ENCODE assay signal across 20 cellular contexts in the genomic region with DNA sequence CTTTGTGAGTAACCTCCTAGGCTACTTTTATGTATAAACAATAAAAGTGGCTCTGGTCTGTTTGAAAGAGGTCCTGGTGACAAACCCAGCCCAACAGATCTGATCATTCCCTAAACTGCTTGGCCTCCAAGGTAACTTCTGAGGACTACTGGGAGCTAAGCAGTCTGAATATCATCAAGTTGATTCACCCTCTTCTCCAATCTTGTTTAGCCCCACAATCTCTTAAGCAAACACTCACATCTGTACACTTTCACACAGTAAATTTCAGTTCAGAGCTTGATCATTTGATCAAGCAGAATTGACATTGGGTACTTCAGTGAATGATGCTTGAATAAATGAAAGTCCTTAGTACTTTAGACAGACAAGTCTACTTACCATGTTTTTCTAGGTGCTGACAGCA.
"Had no signal": no experiment of that assay in that cellular context is flagged by ENCODE, and none has a peak within 500 bp of the region (broad histone marks: within the 10 kb centered on the region; RNA-seq: fewer than 3 reads in every experiment).

No MANE protein-coding gene starts in this region.

- DNase-seq: activated CD4-positive, alpha-beta T cell treated with anti-CD3 and anti-CD28 coated beads, Interleukin-2, amount 10 ng/mL, durations not matched to agents 7 days and 5 days; activated CD4-positive, CD25-positive, alpha-beta regulatory T cell treated with anti-CD3 and anti-CD28 coated beads, Interleukin-2, amount 50 U/mL, for 72 hours; activated CD8-positive, alpha-beta memory T cell treated with anti-CD3 and anti-CD28 coated beads, Interleukin-2, amount 10 ng/mL, durations not matched to agents 7 days and 5 days; activated CD8-positive, alpha-beta T cell treated with anti-CD3 and anti-CD28 coated beads for 36 hours; activated effector memory CD4-positive, alpha-beta T cell treated with anti-CD3 and anti-CD28 coated beads, Interleukin-2, amount 50 U/mL, for 16 hours; activated naive CD4-positive, alpha-beta T cell treated with anti-CD3 and anti-CD28 coated beads, Interleukin-2, amount 10 ng/mL, durations not matched to agents 7 days and 5 days; activated T-cell treated with anti-CD3 and anti-CD28 coated beads for 4 hours; head of caudate nucleus; left colon; lower lobe of right lung; naive thymus-derived CD8-positive, alpha-beta T cell; stimulated activated CD4-positive, alpha-beta T cell treated with anti-CD3 and anti-CD28 coated beads, Interleukin-2, amount 100 ng/mL, for 48 hours; stimulated activated CD8-positive, alpha-beta memory T cell treated with anti-CD3 and anti-CD28 coated beads, Interleukin-4, amount 100 ng/mL, for 48 hours; stimulated activated naive B cell treated with anti-CD40 and anti-IgM and Interleukin-4, amounts not matched to agents 10 μg/mL and 1 μg/mL and 100 μg/mL, for 72 hours; transverse colon; WERI-Rb-1 had no signal

- H3K27me3 ChIP-seq: gastroesophageal sphincter, neural progenitor cell, transverse colon had no signal

- H3K36me3 ChIP-seq: lower lobe of right lung, neural progenitor cell, prostate gland, transverse colon, WERI-Rb-1 had no signal

- H3K27ac ChIP-seq: epithelial cell of prostate, gastroesophageal sphincter, lower lobe of right lung, neural progenitor cell, prostate gland, transverse colon, WERI-Rb-1 had no signal

- H3K4me3 ChIP-seq: gastroesophageal sphincter, lower lobe of right lung, neural progenitor cell, prostate gland, transverse colon had no signal

- H3K9ac ChIP-seq: neural progenitor cell had no signal

- H3K4me1 ChIP-seq: gastroesophageal sphincter, lower lobe of right lung, neural progenitor cell, prostate gland, transverse colon had no signal

- H3K4me2 ChIP-seq: neural progenitor cell had no signal
